In the genomic region with DNA sequence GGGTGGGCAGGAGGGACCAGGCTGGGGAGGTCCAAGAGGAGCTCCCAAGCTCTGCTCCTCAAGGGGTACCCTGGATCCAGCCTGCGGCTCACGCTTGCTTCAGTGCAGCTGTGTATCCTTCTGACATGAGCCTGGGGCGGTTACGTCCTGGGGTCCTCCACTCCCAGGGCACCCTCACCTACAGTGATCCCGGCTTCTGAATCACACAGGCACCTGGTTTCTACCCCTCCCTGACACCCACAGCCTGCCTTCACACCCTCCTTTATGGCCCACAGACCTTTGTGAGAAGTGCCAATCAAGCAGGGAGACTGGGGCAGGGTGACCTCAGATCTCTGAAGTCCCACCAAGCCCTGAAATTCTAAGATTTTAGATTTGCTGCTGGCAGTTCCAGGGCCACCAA, we compare ENCODE assay signal across 2 cellular contexts.
TF ChIP-seq lines count a peak whose summit lies in the region.

No MANE protein-coding gene starts in this region.

TF ChIP-seq in SK-N-SH, 30 proteins besides CTCF, POLR2A, EP300 and RAD21 (continued from another document):
- TF ChIP-seq, protein P1, sequence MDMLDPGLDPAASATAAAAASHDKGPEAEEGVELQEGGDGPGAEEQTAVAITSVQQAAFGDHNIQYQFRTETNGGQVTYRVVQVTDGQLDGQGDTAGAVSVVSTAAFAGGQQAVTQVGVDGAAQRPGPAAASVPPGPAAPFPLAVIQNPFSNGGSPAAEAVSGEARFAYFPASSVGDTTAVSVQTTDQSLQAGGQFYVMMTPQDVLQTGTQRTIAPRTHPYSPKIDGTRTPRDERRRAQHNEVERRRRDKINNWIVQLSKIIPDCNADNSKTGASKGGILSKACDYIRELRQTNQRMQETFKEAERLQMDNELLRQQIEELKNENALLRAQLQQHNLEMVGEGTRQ (IDR thresholded peaks at IDR 0.05; ENCODE audit: borderline replicate concordance, low read depth, low read length): no peak
- TF ChIP-seq TCF12 (IDR thresholded peaks at IDR 0.05) (no peak), ELF1 (IDR thresholded peaks at IDR 0.05) (no peak), MEF2A (IDR thresholded peaks at IDR 0.05; ENCODE audit: borderline replicate concordance, low read depth) (no peak)
- TF ChIP-seq, protein P2, sequence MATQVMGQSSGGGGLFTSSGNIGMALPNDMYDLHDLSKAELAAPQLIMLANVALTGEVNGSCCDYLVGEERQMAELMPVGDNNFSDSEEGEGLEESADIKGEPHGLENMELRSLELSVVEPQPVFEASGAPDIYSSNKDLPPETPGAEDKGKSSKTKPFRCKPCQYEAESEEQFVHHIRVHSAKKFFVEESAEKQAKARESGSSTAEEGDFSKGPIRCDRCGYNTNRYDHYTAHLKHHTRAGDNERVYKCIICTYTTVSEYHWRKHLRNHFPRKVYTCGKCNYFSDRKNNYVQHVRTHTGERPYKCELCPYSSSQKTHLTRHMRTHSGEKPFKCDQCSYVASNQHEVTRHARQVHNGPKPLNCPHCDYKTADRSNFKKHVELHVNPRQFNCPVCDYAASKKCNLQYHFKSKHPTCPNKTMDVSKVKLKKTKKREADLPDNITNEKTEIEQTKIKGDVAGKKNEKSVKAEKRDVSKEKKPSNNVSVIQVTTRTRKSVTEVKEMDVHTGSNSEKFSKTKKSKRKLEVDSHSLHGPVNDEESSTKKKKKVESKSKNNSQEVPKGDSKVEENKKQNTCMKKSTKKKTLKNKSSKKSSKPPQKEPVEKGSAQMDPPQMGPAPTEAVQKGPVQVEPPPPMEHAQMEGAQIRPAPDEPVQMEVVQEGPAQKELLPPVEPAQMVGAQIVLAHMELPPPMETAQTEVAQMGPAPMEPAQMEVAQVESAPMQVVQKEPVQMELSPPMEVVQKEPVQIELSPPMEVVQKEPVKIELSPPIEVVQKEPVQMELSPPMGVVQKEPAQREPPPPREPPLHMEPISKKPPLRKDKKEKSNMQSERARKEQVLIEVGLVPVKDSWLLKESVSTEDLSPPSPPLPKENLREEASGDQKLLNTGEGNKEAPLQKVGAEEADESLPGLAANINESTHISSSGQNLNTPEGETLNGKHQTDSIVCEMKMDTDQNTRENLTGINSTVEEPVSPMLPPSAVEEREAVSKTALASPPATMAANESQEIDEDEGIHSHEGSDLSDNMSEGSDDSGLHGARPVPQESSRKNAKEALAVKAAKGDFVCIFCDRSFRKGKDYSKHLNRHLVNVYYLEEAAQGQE (IDR thresholded peaks at IDR 0.05; ENCODE audit: low read depth, low read length): no peak
- TF ChIP-seq, protein P3, sequence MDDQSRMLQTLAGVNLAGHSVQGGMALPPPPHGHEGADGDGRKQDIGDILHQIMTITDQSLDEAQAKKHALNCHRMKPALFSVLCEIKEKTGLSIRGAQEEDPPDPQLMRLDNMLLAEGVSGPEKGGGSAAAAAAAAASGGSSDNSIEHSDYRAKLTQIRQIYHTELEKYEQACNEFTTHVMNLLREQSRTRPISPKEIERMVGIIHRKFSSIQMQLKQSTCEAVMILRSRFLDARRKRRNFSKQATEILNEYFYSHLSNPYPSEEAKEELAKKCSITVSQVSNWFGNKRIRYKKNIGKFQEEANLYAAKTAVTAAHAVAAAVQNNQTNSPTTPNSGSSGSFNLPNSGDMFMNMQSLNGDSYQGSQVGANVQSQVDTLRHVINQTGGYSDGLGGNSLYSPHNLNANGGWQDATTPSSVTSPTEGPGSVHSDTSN (IDR thresholded peaks at IDR 0.05): no peak
TF ChIP-seq in SK-N-SH: peak in this region for 0.

TF ChIP-seq in SK-N-SH treated with all-trans-retinoic acid at 6 μM for 48 hours, 23 proteins besides CTCF, POLR2A, EP300 and RAD21 (continued from another document):
- TF ChIP-seq, protein P4, sequence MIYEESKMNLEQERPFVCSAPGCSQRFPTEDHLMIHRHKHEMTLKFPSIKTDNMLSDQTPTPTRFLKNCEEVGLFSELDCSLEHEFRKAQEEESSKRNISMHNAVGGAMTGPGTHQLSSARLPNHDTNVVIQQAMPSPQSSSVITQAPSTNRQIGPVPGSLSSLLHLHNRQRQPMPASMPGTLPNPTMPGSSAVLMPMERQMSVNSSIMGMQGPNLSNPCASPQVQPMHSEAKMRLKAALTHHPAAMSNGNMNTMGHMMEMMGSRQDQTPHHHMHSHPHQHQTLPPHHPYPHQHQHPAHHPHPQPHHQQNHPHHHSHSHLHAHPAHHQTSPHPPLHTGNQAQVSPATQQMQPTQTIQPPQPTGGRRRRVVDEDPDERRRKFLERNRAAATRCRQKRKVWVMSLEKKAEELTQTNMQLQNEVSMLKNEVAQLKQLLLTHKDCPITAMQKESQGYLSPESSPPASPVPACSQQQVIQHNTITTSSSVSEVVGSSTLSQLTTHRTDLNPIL (CRISPR knock-in tag; IDR thresholded peaks at IDR 0.05; ENCODE audit: low read depth): no peak
- TF ChIP-seq OSR1 (CRISPR knock-in tag; IDR thresholded peaks at IDR 0.05): no peak
- TF ChIP-seq ESRRG (CRISPR knock-in tag; IDR thresholded peaks at IDR 0.05): no peak
- TF ChIP-seq, protein P5, sequence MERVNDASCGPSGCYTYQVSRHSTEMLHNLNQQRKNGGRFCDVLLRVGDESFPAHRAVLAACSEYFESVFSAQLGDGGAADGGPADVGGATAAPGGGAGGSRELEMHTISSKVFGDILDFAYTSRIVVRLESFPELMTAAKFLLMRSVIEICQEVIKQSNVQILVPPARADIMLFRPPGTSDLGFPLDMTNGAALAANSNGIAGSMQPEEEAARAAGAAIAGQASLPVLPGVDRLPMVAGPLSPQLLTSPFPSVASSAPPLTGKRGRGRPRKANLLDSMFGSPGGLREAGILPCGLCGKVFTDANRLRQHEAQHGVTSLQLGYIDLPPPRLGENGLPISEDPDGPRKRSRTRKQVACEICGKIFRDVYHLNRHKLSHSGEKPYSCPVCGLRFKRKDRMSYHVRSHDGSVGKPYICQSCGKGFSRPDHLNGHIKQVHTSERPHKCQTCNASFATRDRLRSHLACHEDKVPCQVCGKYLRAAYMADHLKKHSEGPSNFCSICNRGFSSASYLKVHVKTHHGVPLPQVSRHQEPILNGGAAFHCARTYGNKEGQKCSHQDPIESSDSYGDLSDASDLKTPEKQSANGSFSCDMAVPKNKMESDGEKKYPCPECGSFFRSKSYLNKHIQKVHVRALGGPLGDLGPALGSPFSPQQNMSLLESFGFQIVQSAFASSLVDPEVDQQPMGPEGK (CRISPR knock-in tag; IDR thresholded peaks at IDR 0.05; ENCODE audit: borderline replicate concordance): no peak
- TF ChIP-seq, protein P6, sequence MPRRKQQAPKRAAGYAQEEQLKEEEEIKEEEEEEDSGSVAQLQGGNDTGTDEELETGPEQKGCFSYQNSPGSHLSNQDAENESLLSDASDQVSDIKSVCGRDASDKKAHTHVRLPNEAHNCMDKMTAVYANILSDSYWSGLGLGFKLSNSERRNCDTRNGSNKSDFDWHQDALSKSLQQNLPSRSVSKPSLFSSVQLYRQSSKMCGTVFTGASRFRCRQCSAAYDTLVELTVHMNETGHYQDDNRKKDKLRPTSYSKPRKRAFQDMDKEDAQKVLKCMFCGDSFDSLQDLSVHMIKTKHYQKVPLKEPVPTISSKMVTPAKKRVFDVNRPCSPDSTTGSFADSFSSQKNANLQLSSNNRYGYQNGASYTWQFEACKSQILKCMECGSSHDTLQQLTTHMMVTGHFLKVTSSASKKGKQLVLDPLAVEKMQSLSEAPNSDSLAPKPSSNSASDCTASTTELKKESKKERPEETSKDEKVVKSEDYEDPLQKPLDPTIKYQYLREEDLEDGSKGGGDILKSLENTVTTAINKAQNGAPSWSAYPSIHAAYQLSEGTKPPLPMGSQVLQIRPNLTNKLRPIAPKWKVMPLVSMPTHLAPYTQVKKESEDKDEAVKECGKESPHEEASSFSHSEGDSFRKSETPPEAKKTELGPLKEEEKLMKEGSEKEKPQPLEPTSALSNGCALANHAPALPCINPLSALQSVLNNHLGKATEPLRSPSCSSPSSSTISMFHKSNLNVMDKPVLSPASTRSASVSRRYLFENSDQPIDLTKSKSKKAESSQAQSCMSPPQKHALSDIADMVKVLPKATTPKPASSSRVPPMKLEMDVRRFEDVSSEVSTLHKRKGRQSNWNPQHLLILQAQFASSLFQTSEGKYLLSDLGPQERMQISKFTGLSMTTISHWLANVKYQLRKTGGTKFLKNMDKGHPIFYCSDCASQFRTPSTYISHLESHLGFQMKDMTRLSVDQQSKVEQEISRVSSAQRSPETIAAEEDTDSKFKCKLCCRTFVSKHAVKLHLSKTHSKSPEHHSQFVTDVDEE (CRISPR knock-in tag; IDR thresholded peaks at IDR 0.05): no peak
- TF ChIP-seq ZNF70 (CRISPR knock-in tag; IDR thresholded peaks at IDR 0.05): no peak
- no peak for TF ChIP-seq BACH2 (CRISPR knock-in tag; IDR thresholded peaks at IDR 0.05; ENCODE audit: borderline replicate concordance)
